In the genomic region with DNA sequence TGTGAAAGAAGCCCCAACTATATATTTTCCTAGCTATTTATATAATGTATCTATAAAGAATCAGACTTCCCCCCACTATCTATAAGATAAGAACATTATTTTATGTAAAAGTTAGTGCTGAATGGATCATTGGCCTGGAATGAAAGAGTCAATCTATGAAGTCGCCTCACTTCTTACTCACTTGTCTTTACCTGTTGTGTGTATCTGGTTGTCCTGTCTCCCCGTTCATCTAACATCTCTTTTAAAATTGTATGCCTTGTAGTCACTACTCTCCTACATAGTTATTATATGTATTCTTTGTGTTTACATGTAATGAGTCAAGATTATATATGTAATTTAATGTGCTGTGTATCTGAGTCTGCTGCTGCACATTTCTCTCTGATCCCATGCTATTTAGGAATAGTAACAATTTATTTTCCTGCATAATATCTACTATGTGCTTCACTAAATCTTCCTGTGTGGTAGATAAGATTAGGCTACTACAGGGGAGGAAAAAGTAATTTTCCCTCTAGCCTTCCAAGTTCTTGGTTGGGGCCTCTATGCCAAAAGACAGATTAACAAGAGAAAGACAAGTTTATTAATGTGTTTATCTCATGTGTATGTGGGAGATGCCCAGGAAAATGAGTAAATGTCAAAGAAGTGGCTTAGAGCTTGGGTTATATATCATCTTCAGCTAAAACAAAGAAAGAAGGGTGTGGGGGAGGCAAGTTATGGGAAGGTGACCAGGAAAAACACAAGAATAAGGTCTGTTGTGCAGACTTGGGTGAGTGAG, we compare ENCODE assay signal across 32 cellular contexts.
"Had no signal": no experiment of that assay in that cellular context is flagged by ENCODE, and none has a peak within 500 bp of the region (broad histone marks: within the 10 kb centered on the region; RNA-seq: fewer than 3 reads in every experiment).

No MANE protein-coding gene starts in this region.

- H3K9me3 ChIP-seq: adrenal gland, ascending aorta, esophagus muscularis mucosa had no signal

- H3K4me1 Mint-ChIP-seq: activated B cell treated with CpG ODN at 0.5 μM for 24 hours; activated naive CD4-positive, alpha-beta T cell treated with anti-CD3 and anti-CD28 coated beads, Interleukin-2, amount 50 U/mL, for 24 hours; activated naive CD8-positive, alpha-beta T cell treated with anti-CD3 and anti-CD28 coated beads for 36 hours; activated naive CD8-positive, alpha-beta T cell treated with anti-CD3 and anti-CD28 coated beads, Interleukin-2, amount 50 U/mL, for 24 hours; activated T-helper 17 cell treated with anti-CD3 and anti-CD28 coated beads, Interleukin-2, amount 50 U/mL, for 72 hours; brain; T-helper 17 cell had no signal

- H3K4me3 ChIP-seq: adrenal gland, ascending aorta, esophagus muscularis mucosa had no signal

- H3K4me3 Mint-ChIP-seq: activated B cell treated with CpG ODN at 0.5 μM for 24 hours; activated CD8-positive, alpha-beta T cell treated with anti-CD3 and anti-CD28 coated beads for 36 hours; activated naive CD4-positive, alpha-beta T cell treated with anti-CD3 and anti-CD28 coated beads, Interleukin-2, amount 50 U/mL, for 24 hours; activated naive CD8-positive, alpha-beta T cell treated with anti-CD3 and anti-CD28 coated beads for 36 hours; activated naive CD8-positive, alpha-beta T cell treated with anti-CD3 and anti-CD28 coated beads, Interleukin-2, amount 50 U/mL, for 24 hours; activated T-cell treated with anti-CD3 and anti-CD28 coated beads, Interleukin-2, amount 50 U/mL, for 4 hours; activated T-helper 17 cell treated with anti-CD3 and anti-CD28 coated beads, Interleukin-2, amount 50 U/mL, for 72 hours; brain; effector memory CD8-positive, alpha-beta T cell; T-helper 17 cell; T-helper 2 cell treated with Interferon-gamma antibody and Interleukin-4, amounts not matched to agents 5 μg/mL and 100 μg/mL, for 36 hours had no signal

- H3K9me3 Mint-ChIP-seq: activated B cell treated with CpG ODN at 0.5 μM for 24 hours; activated CD8-positive, alpha-beta T cell treated with anti-CD3 and anti-CD28 coated beads for 36 hours; activated naive CD4-positive, alpha-beta T cell treated with anti-CD3 and anti-CD28 coated beads, Interleukin-2, amount 50 U/mL, for 24 hours; activated naive CD8-positive, alpha-beta T cell treated with anti-CD3 and anti-CD28 coated beads for 36 hours; activated naive CD8-positive, alpha-beta T cell treated with anti-CD3 and anti-CD28 coated beads, Interleukin-2, amount 50 U/mL, for 24 hours; activated T-cell treated with anti-CD3 and anti-CD28 coated beads, Interleukin-2, amount 50 U/mL, for 4 hours; activated T-helper 17 cell treated with anti-CD3 and anti-CD28 coated beads, Interleukin-2, amount 50 U/mL, for 72 hours; effector memory CD8-positive, alpha-beta T cell; T-helper 2 cell treated with Interferon-gamma antibody and Interleukin-4, amounts not matched to agents 5 μg/mL and 100 μg/mL, for 36 hours had no signal

- H3K27me3 Mint-ChIP-seq: activated B cell treated with CpG ODN at 0.5 μM for 24 hours; activated naive CD8-positive, alpha-beta T cell treated with anti-CD3 and anti-CD28 coated beads, Interleukin-2, amount 50 U/mL, for 24 hours; activated T-helper 17 cell treated with anti-CD3 and anti-CD28 coated beads, Interleukin-2, amount 50 U/mL, for 72 hours; effector memory CD8-positive, alpha-beta T cell; T-helper 17 cell had no signal

- H3K27ac Mint-ChIP-seq: activated B cell treated with CpG ODN at 0.5 μM for 24 hours; activated CD8-positive, alpha-beta T cell treated with anti-CD3 and anti-CD28 coated beads for 36 hours; activated naive CD4-positive, alpha-beta T cell treated with anti-CD3 and anti-CD28 coated beads, Interleukin-2, amount 50 U/mL, for 24 hours; activated naive CD8-positive, alpha-beta T cell treated with anti-CD3 and anti-CD28 coated beads for 36 hours; activated naive CD8-positive, alpha-beta T cell treated with anti-CD3 and anti-CD28 coated beads, Interleukin-2, amount 50 U/mL, for 24 hours; activated T-helper 17 cell treated with anti-CD3 and anti-CD28 coated beads, Interleukin-2, amount 50 U/mL, for 72 hours; brain; effector memory CD8-positive, alpha-beta T cell; T-helper 17 cell; T-helper 2 cell treated with Interferon-gamma antibody and Interleukin-4, amounts not matched to agents 5 μg/mL and 100 μg/mL, for 36 hours had no signal

- FAIRE-seq: frontal cortex had no signal

- DNase-seq: activated B cell treated with CpG ODN at 0.5 μM for 24 hours; activated CD4-positive, alpha-beta T cell treated with anti-CD3 and anti-CD28 coated beads for 48 hours; activated CD4-positive, alpha-beta T cell treated with anti-CD3 and anti-CD28 coated beads, Interleukin-2, amount 50 U/mL, for 1 hour; activated CD4-positive, alpha-beta T cell treated with anti-CD3 and anti-CD28 coated beads, Interleukin-2, amount 50 U/mL, for 48 hours; activated CD8-positive, alpha-beta memory T cell treated with anti-CD3 and anti-CD28 coated beads for 24 hours; activated CD8-positive, alpha-beta T cell treated with anti-CD3 and anti-CD28 coated beads for 36 hours; activated effector memory CD4-positive, alpha-beta T cell treated with Interleukin-2 at 50 U/mL for 16 hours; activated gamma-delta T cell treated with Interleukin-2 at 50 U/mL for 16 hours; activated naive CD4-positive, alpha-beta T cell treated with Interleukin-2 at 50 U/mL for 16 hours; activated naive CD8-positive, alpha-beta T cell treated with anti-CD3 and anti-CD28 coated beads for 36 hours; activated naive CD8-positive, alpha-beta T cell treated with anti-CD3 and anti-CD28 coated beads, Interleukin-2, amount 50 U/mL, for 24 hours; activated T-cell treated with anti-CD3 and anti-CD28 coated beads, Interleukin-2, amount 50 U/mL, for 4 hours; adrenal gland; caudate nucleus; cortex of kidney; dermis blood vessel endothelial cell; effector CD4-positive, alpha-beta T cell; effector memory CD8-positive, alpha-beta T cell; erythroblast; head of caudate nucleus; T-helper 1 cell; T-helper 17 cell; T1000; WERI-Rb-1 had no signal

- H3K27me3 ChIP-seq: adrenal gland, ascending aorta, esophagus muscularis mucosa had no signal

- H3K4me1 ChIP-seq: adrenal gland, ascending aorta, esophagus muscularis mucosa had no signal

- ATAC-seq: activated CD4-positive, CD25-positive, alpha-beta regulatory T cell treated with anti-CD3 and anti-CD28 coated beads, Interleukin-2, amount 50 U/mL, for 24 hours; activated CD8-positive, alpha-beta T cell treated with anti-CD3 and anti-CD28 coated beads for 36 hours; activated naive CD8-positive, alpha-beta T cell treated with anti-CD3 and anti-CD28 coated beads, Interleukin-2, amount 50 U/mL, for 24 hours; activated T-cell treated with anti-CD3 and anti-CD28 coated beads, Interleukin-2, amount 50 U/mL, for 4 hours; activated T-helper 17 cell treated with anti-CD3 and anti-CD28 coated beads, Interleukin-2, amount 50 U/mL, for 72 hours; effector memory CD8-positive, alpha-beta T cell; T-helper 17 cell had no signal

- H3K36me3 ChIP-seq: adrenal gland, ascending aorta, esophagus muscularis mucosa, WERI-Rb-1 had no signal

- H3K36me3 Mint-ChIP-seq: activated naive CD4-positive, alpha-beta T cell treated with anti-CD3 and anti-CD28 coated beads, Interleukin-2, amount 50 U/mL, for 24 hours; activated naive CD8-positive, alpha-beta T cell treated with anti-CD3 and anti-CD28 coated beads for 36 hours; brain had no signal

- H3K27ac ChIP-seq: adrenal gland, ascending aorta, esophagus muscularis mucosa, WERI-Rb-1 had no signal
